In the genomic region with DNA sequence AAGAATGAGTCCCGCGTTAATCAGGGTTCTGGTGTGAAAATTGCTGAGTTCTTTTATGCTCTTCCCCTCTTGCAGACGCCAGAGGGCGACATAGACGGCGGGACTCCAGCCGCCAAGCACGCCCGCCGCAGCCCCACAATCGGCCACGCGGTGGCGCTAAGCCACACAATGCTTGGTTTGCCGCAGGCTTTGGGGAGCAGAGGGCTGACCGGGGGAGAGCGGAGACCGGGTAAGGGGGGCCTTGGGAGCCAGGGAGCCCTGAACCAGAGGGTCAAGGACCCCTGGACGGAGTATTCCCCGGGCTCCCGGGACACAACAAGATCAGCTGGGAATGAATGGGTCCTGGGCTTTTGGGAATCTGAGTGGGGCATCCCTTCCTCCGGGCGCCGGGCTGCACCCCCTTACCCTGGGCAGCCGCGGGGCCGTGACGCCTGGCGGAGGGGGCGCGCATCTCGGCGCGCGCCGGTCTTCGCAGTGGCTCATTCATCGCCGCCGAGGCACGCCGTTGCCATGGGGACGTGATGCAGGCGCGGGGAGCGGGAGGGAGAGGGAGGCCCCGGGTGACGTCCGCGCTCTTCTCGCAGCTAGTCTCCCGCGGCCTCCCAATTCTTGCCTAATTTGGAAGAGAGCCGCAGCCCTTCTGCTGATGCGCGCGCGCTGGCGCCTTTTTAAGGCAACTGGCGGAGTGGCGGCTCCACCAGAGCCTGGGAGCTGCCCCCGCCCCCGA, we compare ENCODE assay signal across 7 cellular contexts. TPM values are rescaled to one million over a fixed set of nuclear protein-coding genes. Genes with fewer than 3 reads are reported as not detected.
DNase-seq lines count a peak whose midpoint lies in the region; TF ChIP-seq lines count a peak whose summit lies in the region.

No MANE protein-coding gene starts in this region.

- peaks cover 2 to 5% of the 10 kb centered on the region in 2 donors for H3K4me1 ChIP-seq in esophagus (ENCODE audit: control insufficient read depth in 2 of 2, insufficient read depth in 2 of 2, low read length in 1 of 2)
- no peaks in the 10 kb centered on the region for H3K4me1 ChIP-seq in mucosa of rectum (ENCODE audit: control insufficient read depth in 2 of 2, insufficient read depth in 2 of 2, low read length in 2 of 2)

- in situ Hi-C loops in GM13976 (cut with MboI; ENCODE audit: low sequenced_read_pairs, unreplicated experiment) = loop anchor here (10.0 kb wide), 1 partner anchor 256 kb away; no protein-coding TSS in a partner anchor

- H3K27me3 ChIP-seq in esophagus (ENCODE audit: control insufficient read depth in 1 of 2, insufficient read depth in 2 of 2, low read length in 2 of 2) (no peaks in the 10 kb centered on the region), mucosa of rectum (ENCODE audit: control insufficient read depth in 2 of 2, insufficient read depth in 2 of 2, low read length in 2 of 2) (peaks cover 5 to 7% of the 10 kb centered on the region in 2 donors)

- H3K27ac ChIP-seq in esophagus (ENCODE audit: low read depth in 2 of 2, low read length in 1 of 2) = peak overlapping the region; percentile 30 to 65
- H3K27ac ChIP-seq in mucosa of rectum (ENCODE audit: low read depth in 2 of 2, low read length in 2 of 2) = peak overlapping the region; percentile 23 to 47

- DNase-seq in GM13976 (ENCODE audit: low spot score) = peak; percentile 94
- peak; percentile 92 for DNase-seq in OCI-M1 (lab: John Stamatoyannopoulos, UW)
- DNase-seq in activated T-cell treated with anti-CD3 and anti-CD28 coated beads for 4 hours = peak; percentile 90
- DNase-seq in stimulated activated CD8-positive, alpha-beta memory T cell treated with anti-CD3 and anti-CD28 coated beads, Interleukin-4, amount 100 ng/mL, for 24 hours (ENCODE audit: low read depth) = peak; percentile 88

- TF ChIP-seq EP300 in Ishikawa (IDR thresholded peaks at IDR 0.05; ENCODE audit: borderline replicate concordance) = peak; percentile 55; the same call in 1 of the 2 replicates

- H3K9me3 ChIP-seq in esophagus (ENCODE audit: control insufficient read depth in 2 of 2, insufficient read depth in 1 of 2, low read depth in 1 of 2, low read length in 1 of 2) (no peaks in the 10 kb centered on the region), mucosa of rectum (ENCODE audit: control insufficient read depth in 2 of 2, low read length in 2 of 2) (no peaks in the 10 kb centered on the region)

- peak; percentile 100 for TF ChIP-seq CTCF in GM13976 (IDR thresholded peaks at IDR 0.05; ENCODE audit: borderline replicate concordance, control extremely low read depth, extremely low read depth, insufficient read depth, missing control alignments)

- peak overlapping the region; percentile 7 to 25 for H3K4me3 ChIP-seq in esophagus (ENCODE audit: low read depth in 1 of 2, low read length in 2 of 2)
- peak overlapping the region; percentile 30 to 31 for H3K4me3 ChIP-seq in mucosa of rectum (ENCODE audit: low read length in 2 of 2)

- peak overlapping the region in 1 of 2 donors; percentile 8 for H3K9ac ChIP-seq in mucosa of rectum (ENCODE audit: low read depth in 1 of 2, low read length in 2 of 2)

- 0 to 1% methylated on average over 61 to 63 of the region's 63 CpGs for WGBS in esophagus, 2 donors

- H3K36me3 ChIP-seq in esophagus (ENCODE audit: control insufficient read depth in 2 of 2, insufficient read depth in 2 of 2, low read length in 1 of 2) (no peaks in the 10 kb centered on the region), mucosa of rectum (ENCODE audit: control insufficient read depth in 2 of 2, insufficient read depth in 2 of 2, low read length in 2 of 2) (no peaks in the 10 kb centered on the region)

- peak; percentile 92 for TF ChIP-seq RAD21 in Ishikawa (IDR thresholded peaks at IDR 0.05; ENCODE audit: low read depth)

TF ChIP-seq in Ishikawa, 13 proteins besides CTCF, POLR2A, EP300 and RAD21:
- TF ChIP-seq USF1 (IDR thresholded peaks at IDR 0.05) = no peak
- TF ChIP-seq MAX (IDR thresholded peaks at IDR 0.05) = peak; percentile 68
- TF ChIP-seq, protein P1, sequence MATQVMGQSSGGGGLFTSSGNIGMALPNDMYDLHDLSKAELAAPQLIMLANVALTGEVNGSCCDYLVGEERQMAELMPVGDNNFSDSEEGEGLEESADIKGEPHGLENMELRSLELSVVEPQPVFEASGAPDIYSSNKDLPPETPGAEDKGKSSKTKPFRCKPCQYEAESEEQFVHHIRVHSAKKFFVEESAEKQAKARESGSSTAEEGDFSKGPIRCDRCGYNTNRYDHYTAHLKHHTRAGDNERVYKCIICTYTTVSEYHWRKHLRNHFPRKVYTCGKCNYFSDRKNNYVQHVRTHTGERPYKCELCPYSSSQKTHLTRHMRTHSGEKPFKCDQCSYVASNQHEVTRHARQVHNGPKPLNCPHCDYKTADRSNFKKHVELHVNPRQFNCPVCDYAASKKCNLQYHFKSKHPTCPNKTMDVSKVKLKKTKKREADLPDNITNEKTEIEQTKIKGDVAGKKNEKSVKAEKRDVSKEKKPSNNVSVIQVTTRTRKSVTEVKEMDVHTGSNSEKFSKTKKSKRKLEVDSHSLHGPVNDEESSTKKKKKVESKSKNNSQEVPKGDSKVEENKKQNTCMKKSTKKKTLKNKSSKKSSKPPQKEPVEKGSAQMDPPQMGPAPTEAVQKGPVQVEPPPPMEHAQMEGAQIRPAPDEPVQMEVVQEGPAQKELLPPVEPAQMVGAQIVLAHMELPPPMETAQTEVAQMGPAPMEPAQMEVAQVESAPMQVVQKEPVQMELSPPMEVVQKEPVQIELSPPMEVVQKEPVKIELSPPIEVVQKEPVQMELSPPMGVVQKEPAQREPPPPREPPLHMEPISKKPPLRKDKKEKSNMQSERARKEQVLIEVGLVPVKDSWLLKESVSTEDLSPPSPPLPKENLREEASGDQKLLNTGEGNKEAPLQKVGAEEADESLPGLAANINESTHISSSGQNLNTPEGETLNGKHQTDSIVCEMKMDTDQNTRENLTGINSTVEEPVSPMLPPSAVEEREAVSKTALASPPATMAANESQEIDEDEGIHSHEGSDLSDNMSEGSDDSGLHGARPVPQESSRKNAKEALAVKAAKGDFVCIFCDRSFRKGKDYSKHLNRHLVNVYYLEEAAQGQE (IDR thresholded peaks at IDR 0.05; ENCODE audit: low read depth) = peak; percentile 52
- 0 out of 2 replicates have a peak, but pooled peaks have one; percentile 45 for TF ChIP-seq CREB1 (IDR thresholded peaks at IDR 0.05; ENCODE audit: low read depth)
- peak; percentile 8; the same call in 1 of the 2 replicates for TF ChIP-seq TEAD4 (IDR thresholded peaks at IDR 0.05)
- no peak for TF ChIP-seq TAF1 (IDR thresholded peaks at IDR 0.05; ENCODE audit: low read depth)
- TF ChIP-seq EGR1 (IDR thresholded peaks at IDR 0.05) = no peak
- no peak for TF ChIP-seq FOXM1 (IDR thresholded peaks at IDR 0.05; ENCODE audit: borderline replicate concordance, low read depth)
- TF ChIP-seq YY1 (IDR thresholded peaks at IDR 0.05; ENCODE audit: low read depth) = no peak
- TF ChIP-seq ZBTB7A (IDR thresholded peaks at IDR 0.05; ENCODE audit: low read depth) = no peak; the same call in 1 of the 2 replicates
- no peak for TF ChIP-seq NFIC (IDR thresholded peaks at IDR 0.05)
- TF ChIP-seq TCF12 (IDR thresholded peaks at IDR 0.05; ENCODE audit: low read depth) = no peak
- TF ChIP-seq CEBPB (IDR thresholded peaks at IDR 0.05) = no peak

RNA-seq across cellular contexts. Expression of gene NPAS4, which starts 12.2 kb away (rescaled TPM):
- polyA plus RNA-seq in esophagus = under 1 TPM; 0.16 to 0.31 TPM

RNA-seq across cellular contexts. Expression of gene MRPL11, which starts 30.0 kb away (rescaled TPM):
- 10 to 100 TPM; 27.2 to 51.1 TPM for polyA plus RNA-seq in esophagus

RNA-seq across cellular contexts. Expression of gene SLC29A2, which starts 37.1 kb away (rescaled TPM):
- polyA plus RNA-seq in esophagus = 1 to 10 TPM; 4.7 to 7.8 TPM

RNA-seq across cellular contexts. Expression of gene PELI3, which starts 58.1 kb away (rescaled TPM):
- 1 to 10 TPM; 5.5 to 7.8 TPM for polyA plus RNA-seq in esophagus

Comparison
In these comparisons a context has a peak if more than half of its experiments do, and no peak if none do; other contexts are left out.
1. Peak in every context shown above with its lines: DNase-seq, H3K4me3 ChIP-seq and H3K27ac ChIP-seq.